Comparison of ENCODE assay signal across 1 cellular context in the genomic region with DNA sequence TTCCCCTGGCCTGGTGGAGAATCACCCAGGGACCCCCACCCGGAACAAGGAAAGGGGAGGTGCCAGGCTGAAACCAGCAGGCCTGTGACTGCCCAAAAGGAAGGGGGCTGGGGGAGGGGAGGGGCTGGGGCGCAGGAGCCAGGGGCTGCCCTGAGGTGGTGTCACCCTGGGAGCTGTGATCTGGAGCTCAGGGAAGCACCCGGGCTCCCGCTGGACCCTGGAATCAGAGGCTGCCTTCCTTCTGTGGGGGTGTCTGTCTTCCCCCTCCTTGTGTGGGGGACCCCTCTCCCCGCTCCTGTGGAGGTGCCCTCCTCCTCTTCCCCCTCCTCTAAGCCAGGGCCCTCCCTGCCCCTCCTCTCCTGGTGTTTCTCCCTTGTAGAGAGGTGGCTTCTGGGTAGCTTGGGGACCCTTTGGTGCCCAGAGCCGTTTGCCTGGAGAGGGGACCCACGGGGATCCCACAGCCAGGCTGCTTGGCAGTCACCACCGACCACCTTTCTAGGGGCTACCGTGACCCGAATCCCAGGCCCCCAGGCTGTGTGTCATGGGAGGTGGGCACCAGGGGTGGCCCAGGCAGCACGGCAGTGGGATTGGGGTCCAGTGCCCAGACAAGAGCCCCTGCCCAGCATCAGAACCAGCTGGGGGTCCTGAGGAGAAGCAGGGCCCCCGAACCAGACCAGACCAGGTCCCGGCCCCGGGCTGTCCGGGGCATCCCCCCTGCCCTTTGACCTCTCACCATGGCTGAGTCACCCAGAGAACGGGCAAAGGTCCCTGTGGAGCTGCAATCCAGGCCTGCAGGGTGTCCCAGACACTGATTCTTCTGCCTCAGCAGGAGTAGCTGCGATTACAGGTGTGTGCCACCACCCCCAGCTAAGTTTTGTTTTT.
TF ChIP-seq lines count a peak whose summit lies in the region.

No MANE protein-coding gene starts in this region.

TF ChIP-seq in GM12878, 131 proteins besides CTCF, POLR2A, EP300 and RAD21:
- TF ChIP-seq CHD2 (IDR thresholded peaks at IDR 0.05; ENCODE audit: borderline replicate concordance, low read depth, low read length): no peak
- no peak for TF ChIP-seq POLR2AphosphoS2 (IDR thresholded peaks at IDR 0.05; ENCODE audit: low read depth, low read length)
- peak; percentile 78 for TF ChIP-seq NR2F1 (conservative IDR thresholded peaks at IDR 0.05)
- TF ChIP-seq NR2C1 (IDR thresholded peaks at IDR 0.05): peak; percentile 65
- no peak for TF ChIP-seq TCF7 (IDR thresholded peaks at IDR 0.05; ENCODE audit: borderline replicate concordance)
- TF ChIP-seq KLF5 (IDR thresholded peaks at IDR 0.05; ENCODE audit: partially characterized antibody): no peak
TF ChIP-seq in GM12878: peak in this region for 2.
